ENCODE assay signal across 9 cellular contexts in the genomic region with DNA sequence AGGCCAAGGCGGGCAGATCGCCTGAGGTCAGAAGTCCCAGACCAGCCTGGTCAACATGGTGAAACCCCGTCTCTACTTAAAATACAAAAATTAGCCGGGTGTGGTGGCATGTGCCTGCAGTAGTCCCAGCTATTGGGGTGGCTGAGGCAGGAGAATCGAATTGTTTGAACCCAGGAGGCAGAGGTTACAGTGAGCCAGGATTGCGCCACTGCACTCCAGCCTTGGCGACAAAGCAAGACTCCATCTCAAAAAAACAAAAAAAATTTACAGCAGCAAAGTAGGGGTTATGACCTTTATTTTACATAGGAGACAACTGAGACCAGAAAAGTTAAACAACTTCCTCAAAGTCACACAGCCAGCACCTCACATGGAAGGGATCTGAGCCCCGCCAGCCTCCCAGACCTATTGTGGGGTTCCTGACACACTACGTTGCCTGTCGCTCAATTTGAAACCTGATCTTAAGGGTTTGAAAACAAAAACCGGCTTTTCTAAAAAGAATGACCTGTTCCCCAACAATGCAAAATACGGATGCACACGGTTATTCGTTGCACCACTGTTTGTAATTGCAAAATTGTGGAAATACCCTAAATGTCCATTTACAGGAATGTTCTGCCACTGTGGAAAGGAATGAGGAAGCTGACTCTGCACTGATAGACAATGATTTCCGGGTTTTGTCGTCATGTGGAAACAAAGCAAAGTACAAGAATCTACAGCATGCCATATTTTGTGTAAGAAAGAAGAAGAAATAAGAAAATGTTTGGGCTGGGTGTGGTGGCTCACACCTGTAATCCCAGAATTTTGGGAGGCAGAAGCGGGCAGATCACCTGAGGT.
DNase-seq lines count a peak whose midpoint lies in the region; ATAC-seq and TF ChIP-seq lines count a peak whose summit lies in the region.
"Had no signal": no experiment of that assay in that cellular context is flagged by ENCODE, and none has a peak within 500 bp of the region (broad histone marks: within the 10 kb centered on the region; RNA-seq: fewer than 3 reads in every experiment).

No MANE protein-coding gene starts in this region.

- H2AFZ ChIP-seq in GM23338: peak overlapping the region; percentile 52; the same call in 1 of the 2 replicates

- peak; percentile 44; the same call in 2 of the 3 replicates for ATAC-seq in GM23338
- ATAC-seq in RWPE2 (ENCODE audit: low read depth): peak; percentile 84
- no peak for ATAC-seq in GM18909 (IDR thresholded peaks at IDR 0.05; ENCODE audit: poor library complexity, unreplicated experiment)
- no peak for ATAC-seq in GM21423 (IDR thresholded peaks at IDR 0.05; ENCODE audit: unreplicated experiment)
- no peak for ATAC-seq in GM19463 (IDR thresholded peaks at IDR 0.05; ENCODE audit: unreplicated experiment)

- DNase-seq in GM23338 (ENCODE audit: low spot score): peak; percentile 48
- DNase-seq in RWPE2 (ENCODE audit: low spot score): no peak
- peak; percentile 27 for DNase-seq in fibroblast of the conjunctiva (ENCODE audit: low read depth)
- DNase-seq in pulmonary artery endothelial cell (ENCODE audit: low read depth, low spot score): peak; percentile 92
- no peak for DNase-seq in middle frontal gyrus (ENCODE audit: extremely low spot score, low spot score)
- DNase-seq: activated CD4-positive, CD25-positive, alpha-beta regulatory T cell had no signal

- H3K9me3 ChIP-seq in RWPE2 (ENCODE audit: severe bottlenecking): no peaks in the 10 kb centered on the region

- H3K4me3 ChIP-seq in GM23338: no peak overlapping the region
- H3K4me3 ChIP-seq in RWPE2 (ENCODE audit: severe bottlenecking): no peak overlapping the region

- peaks cover 20% of the 10 kb centered on the region for H3K4me1 Mint-ChIP-seq in GM23338

- H3K79me2 ChIP-seq in GM23338 (replicated peaks; ENCODE audit: insufficient read depth): no peaks in the 10 kb centered on the region

- H3K27ac ChIP-seq in GM23338 (ENCODE audit: low read depth) (no peak overlapping the region), RWPE2 (ENCODE audit: poor library complexity, severe bottlenecking) (peak overlapping the region; percentile 89)

- H3K27me3 ChIP-seq in GM23338 (ENCODE audit: insufficient read depth) (no peaks in the 10 kb centered on the region), RWPE2 (ENCODE audit: insufficient read depth, poor library complexity, severe bottlenecking) (no peaks in the 10 kb centered on the region)

- no peak overlapping the region for H3K27ac Mint-ChIP-seq in GM23338

- H4K20me1 ChIP-seq in GM23338 (replicated peaks; ENCODE audit: insufficient read depth): no peaks in the 10 kb centered on the region

- no peaks in the 10 kb centered on the region for H3F3A ChIP-seq in GM23338 (replicated peaks; ENCODE audit: low read depth)

- no peaks in the 10 kb centered on the region for H3K9me3 Mint-ChIP-seq in GM23338

- no peaks in the 10 kb centered on the region for H3K36me3 Mint-ChIP-seq in GM23338 (ENCODE audit: low read depth)

- H3K36me3 ChIP-seq in GM23338 (ENCODE audit: insufficient read depth) (no peaks in the 10 kb centered on the region), RWPE2 (ENCODE audit: low read depth) (no peaks in the 10 kb centered on the region)

- H3K4me1 ChIP-seq in GM23338 (ENCODE audit: insufficient read depth): peaks cover 7% of the 10 kb centered on the region
- H3K4me1 ChIP-seq in RWPE2 (ENCODE audit: insufficient read depth, poor library complexity, severe bottlenecking): peaks cover 38% of the 10 kb centered on the region

- H3K9me2 ChIP-seq in GM23338 (ENCODE audit: insufficient read depth): no peaks in the 10 kb centered on the region

- H3K4me2 ChIP-seq in GM23338: peak overlapping the region; percentile 32; the same call in 1 of the 2 replicates

- peaks cover 3% of the 10 kb centered on the region for H3K27me3 Mint-ChIP-seq in GM23338 (ENCODE audit: insufficient read depth, low read depth, poor library complexity)

- TF ChIP-seq CTCF in GM23338 (conservative IDR thresholded peaks at IDR 0.05; ENCODE audit: low read depth in 2 of 2) (no peak), RWPE2 (IDR thresholded peaks at IDR 0.05; ENCODE audit: poor library complexity, severe bottlenecking) (no peak)

- H3K4me3 Mint-ChIP-seq in GM23338: no peak overlapping the region

TF ChIP-seq in GM23338, 12 proteins besides CTCF, POLR2A, EP300 and RAD21 (continues in another document):
- TF ChIP-seq, protein P1, sequence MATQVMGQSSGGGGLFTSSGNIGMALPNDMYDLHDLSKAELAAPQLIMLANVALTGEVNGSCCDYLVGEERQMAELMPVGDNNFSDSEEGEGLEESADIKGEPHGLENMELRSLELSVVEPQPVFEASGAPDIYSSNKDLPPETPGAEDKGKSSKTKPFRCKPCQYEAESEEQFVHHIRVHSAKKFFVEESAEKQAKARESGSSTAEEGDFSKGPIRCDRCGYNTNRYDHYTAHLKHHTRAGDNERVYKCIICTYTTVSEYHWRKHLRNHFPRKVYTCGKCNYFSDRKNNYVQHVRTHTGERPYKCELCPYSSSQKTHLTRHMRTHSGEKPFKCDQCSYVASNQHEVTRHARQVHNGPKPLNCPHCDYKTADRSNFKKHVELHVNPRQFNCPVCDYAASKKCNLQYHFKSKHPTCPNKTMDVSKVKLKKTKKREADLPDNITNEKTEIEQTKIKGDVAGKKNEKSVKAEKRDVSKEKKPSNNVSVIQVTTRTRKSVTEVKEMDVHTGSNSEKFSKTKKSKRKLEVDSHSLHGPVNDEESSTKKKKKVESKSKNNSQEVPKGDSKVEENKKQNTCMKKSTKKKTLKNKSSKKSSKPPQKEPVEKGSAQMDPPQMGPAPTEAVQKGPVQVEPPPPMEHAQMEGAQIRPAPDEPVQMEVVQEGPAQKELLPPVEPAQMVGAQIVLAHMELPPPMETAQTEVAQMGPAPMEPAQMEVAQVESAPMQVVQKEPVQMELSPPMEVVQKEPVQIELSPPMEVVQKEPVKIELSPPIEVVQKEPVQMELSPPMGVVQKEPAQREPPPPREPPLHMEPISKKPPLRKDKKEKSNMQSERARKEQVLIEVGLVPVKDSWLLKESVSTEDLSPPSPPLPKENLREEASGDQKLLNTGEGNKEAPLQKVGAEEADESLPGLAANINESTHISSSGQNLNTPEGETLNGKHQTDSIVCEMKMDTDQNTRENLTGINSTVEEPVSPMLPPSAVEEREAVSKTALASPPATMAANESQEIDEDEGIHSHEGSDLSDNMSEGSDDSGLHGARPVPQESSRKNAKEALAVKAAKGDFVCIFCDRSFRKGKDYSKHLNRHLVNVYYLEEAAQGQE (IDR thresholded peaks at IDR 0.05; ENCODE audit: unreplicated experiment): no peak
- TF ChIP-seq EZH2 (IDR thresholded peaks at IDR 0.05; ENCODE audit: low read depth, unreplicated experiment): no peak
- TF ChIP-seq, protein P2, sequence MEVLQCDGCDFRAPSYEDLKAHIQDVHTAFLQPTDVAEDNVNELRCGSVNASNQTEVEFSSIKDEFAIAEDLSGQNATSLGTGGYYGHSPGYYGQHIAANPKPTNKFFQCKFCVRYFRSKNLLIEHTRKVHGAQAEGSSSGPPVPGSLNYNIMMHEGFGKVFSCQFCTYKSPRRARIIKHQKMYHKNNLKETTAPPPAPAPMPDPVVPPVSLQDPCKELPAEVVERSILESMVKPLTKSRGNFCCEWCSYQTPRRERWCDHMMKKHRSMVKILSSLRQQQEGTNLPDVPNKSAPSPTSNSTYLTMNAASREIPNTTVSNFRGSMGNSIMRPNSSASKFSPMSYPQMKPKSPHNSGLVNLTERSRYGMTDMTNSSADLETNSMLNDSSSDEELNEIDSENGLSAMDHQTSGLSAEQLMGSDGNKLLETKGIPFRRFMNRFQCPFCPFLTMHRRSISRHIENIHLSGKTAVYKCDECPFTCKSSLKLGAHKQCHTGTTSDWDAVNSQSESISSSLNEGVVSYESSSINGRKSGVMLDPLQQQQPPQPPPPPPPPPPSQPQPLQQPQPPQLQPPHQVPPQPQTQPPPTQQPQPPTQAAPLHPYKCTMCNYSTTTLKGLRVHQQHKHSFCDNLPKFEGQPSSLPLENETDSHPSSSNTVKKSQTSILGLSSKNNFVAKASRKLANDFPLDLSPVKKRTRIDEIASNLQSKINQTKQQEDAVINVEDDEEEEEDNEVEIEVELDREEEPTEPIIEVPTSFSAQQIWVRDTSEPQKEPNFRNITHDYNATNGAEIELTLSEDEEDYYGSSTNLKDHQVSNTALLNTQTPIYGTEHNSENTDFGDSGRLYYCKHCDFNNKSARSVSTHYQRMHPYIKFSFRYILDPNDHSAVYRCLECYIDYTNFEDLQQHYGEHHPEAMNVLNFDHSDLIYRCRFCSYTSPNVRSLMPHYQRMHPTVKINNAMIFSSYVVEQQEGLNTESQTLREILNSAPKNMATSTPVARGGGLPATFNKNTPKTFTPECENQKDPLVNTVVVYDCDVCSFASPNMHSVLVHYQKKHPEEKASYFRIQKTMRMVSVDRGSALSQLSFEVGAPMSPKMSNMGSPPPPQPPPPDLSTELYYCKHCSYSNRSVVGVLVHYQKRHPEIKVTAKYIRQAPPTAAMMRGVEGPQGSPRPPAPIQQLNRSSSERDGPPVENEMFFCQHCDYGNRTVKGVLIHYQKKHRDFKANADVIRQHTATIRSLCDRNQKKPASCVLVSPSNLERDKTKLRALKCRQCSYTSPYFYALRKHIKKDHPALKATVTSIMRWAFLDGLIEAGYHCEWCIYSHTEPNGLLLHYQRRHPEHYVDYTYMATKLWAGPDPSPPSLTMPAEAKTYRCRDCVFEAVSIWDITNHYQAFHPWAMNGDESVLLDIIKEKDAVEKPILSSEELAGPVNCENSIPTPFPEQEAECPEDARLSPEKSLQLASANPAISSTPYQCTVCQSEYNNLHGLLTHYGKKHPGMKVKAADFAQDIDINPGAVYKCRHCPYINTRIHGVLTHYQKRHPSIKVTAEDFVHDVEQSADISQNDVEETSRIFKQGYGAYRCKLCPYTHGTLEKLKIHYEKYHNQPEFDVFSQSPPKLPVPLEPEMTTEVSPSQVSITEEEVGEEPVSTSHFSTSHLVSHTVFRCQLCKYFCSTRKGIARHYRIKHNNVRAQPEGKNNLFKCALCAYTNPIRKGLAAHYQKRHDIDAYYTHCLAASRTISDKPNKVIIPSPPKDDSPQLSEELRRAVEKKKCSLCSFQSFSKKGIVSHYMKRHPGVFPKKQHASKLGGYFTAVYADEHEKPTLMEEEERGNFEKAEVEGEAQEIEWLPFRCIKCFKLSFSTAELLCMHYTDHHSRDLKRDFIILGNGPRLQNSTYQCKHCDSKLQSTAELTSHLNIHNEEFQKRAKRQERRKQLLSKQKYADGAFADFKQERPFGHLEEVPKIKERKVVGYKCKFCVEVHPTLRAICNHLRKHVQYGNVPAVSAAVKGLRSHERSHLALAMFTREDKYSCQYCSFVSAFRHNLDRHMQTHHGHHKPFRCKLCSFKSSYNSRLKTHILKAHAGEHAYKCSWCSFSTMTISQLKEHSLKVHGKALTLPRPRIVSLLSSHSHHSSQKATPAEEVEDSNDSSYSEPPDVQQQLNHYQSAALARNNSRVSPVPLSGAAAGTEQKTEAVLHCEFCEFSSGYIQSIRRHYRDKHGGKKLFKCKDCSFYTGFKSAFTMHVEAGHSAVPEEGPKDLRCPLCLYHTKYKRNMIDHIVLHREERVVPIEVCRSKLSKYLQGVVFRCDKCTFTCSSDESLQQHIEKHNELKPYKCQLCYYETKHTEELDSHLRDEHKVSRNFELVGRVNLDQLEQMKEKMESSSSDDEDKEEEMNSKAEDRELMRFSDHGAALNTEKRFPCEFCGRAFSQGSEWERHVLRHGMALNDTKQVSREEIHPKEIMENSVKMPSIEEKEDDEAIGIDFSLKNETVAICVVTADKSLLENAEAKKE (CRISPR knock-in tag; IDR thresholded peaks at IDR 0.05): no peak

Comparison
In these comparisons a context has a peak if more than half of its experiments do, and no peak if none do; other contexts are left out.
1. ATAC-seq: peak in GM23338 (single experiment) and RWPE2 (single experiment); none in GM18909 (single experiment), GM21423 (single experiment) and GM19463 (single experiment).
2. DNase-seq: peak in GM23338 (single experiment), fibroblast of the conjunctiva (single experiment) and pulmonary artery endothelial cell (single experiment); none in RWPE2 (single experiment) and middle frontal gyrus (single experiment).